23 cellular contexts compared by ENCODE assay signal in the genomic region with DNA sequence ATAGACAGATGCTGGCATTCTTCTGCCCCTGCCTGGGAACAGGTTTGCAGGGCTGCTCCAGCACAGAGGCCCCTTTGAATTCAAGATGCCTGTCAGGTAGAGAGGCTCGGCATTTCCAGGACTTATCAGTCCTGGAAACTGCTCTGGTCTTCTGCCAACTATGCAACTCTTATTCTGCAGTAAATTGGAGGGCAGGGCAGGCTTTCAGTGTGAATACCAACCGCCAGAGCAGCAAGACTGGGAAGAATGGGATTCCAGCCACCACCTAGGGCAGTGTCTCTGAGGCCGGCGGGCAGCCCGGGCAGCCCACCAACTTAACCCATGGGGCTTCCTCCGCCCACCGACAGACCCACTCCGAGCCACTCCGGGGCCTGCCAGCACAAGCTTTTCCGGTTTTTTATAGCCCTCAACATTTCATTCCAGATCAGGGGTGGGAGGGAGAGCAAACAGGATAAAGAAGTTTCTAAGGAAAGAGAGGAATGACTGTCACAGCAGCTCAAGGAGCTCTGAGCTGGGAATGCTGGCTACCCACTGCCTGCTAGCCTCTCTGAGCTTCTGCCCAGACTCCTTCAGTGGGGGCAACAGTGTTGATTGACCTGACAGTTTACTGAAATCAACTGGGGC.
A peak's percentile ranks its signal among the peaks of the same experiment; 100 is the strongest.
DNase-seq lines count a peak whose midpoint lies in the region; ATAC-seq and TF ChIP-seq lines count a peak whose summit lies in the region.
"Had no signal": no experiment of that assay in that cellular context is flagged by ENCODE, and none has a peak within 500 bp of the region (broad histone marks: within the 10 kb centered on the region; RNA-seq: fewer than 3 reads in every experiment).

No MANE protein-coding gene starts in this region.

- no peak overlapping the region for H3K4me3 Mint-ChIP-seq in natural killer cell
- no peak overlapping the region for H3K4me3 Mint-ChIP-seq in activated CD4-positive, alpha-beta T cell treated with anti-CD3 and anti-CD28 coated beads, Interleukin-2, amount 10 ng/mL, durations not matched to agents 24 days and 14 days
- H3K4me3 Mint-ChIP-seq: activated T-cell treated with anti-CD3 and anti-CD28 coated beads, Interleukin-2, amount 50 U/mL, for 4 hours; CD4-positive, CD25-positive, alpha-beta regulatory T cell; effector memory CD8-positive, alpha-beta T cell; memory B cell; natural killer cell treated with Interleukin-12 subunit alpha and Interleukin-12 subunit beta and Interleukin-15 and Interleukin-18, amount 100 ng/mL, for 72 hours had no signal

- H3K36me3 Mint-ChIP-seq in natural killer cell, result no peaks in the 10 kb centered on the region
- H3K36me3 Mint-ChIP-seq in activated CD4-positive, alpha-beta T cell treated with anti-CD3 and anti-CD28 coated beads, Interleukin-2, amount 10 ng/mL, durations not matched to agents 24 days and 14 days (ENCODE audit: low read depth), result no peaks in the 10 kb centered on the region
- H3K36me3 Mint-ChIP-seq: CD4-positive, CD25-positive, alpha-beta regulatory T cell; memory B cell; natural killer cell treated with Interleukin-12 subunit alpha and Interleukin-12 subunit beta and Interleukin-15 and Interleukin-18, amount 100 ng/mL, for 72 hours had no signal

- no peaks in the 10 kb centered on the region for H3K4me1 ChIP-seq in left lung
- peaks cover 12 to 39% of the 10 kb centered on the region in 2 donors for H3K4me1 ChIP-seq in thoracic aorta (ENCODE audit: control insufficient read depth in 1 of 2, low read depth in 2 of 2)
- H3K4me1 ChIP-seq: gastrocnemius medialis had no signal

- in situ Hi-C loops in astrocyte of the spinal cord (cut with HindIII; ENCODE audit: low sequenced_read_pairs), result no loop called here
- in situ Hi-C loops in GM13976 (cut with MboI; ENCODE audit: low sequenced_read_pairs, unreplicated experiment), result no loop called here

- H3K27me3 ChIP-seq in MG63, result no peaks in the 10 kb centered on the region
- H3K27me3 ChIP-seq in left lung, result peaks cover 0 to 3% of the 10 kb centered on the region in 2 donors
- H3K27me3 ChIP-seq in thoracic aorta (replicated peaks; ENCODE audit: insufficient read depth), result no peaks in the 10 kb centered on the region

- intact Hi-C loops in left lung (cut with DNase I), result no loop called here
- intact Hi-C loops in natural killer cell (cut with micrococcal nuclease), result no loop called here
- intact Hi-C loops in activated CD4-positive, alpha-beta T cell treated with anti-CD3 and anti-CD28 coated beads, Interleukin-2, amount 10 ng/mL, durations not matched to agents 24 days and 14 days (cut with micrococcal nuclease), result no loop called here

- no peak overlapping the region for H3K27ac Mint-ChIP-seq in natural killer cell
- H3K27ac Mint-ChIP-seq in activated CD4-positive, alpha-beta T cell treated with anti-CD3 and anti-CD28 coated beads, Interleukin-2, amount 10 ng/mL, durations not matched to agents 24 days and 14 days, result no peak overlapping the region
- H3K27ac Mint-ChIP-seq: CD4-positive, CD25-positive, alpha-beta regulatory T cell; effector memory CD8-positive, alpha-beta T cell; memory B cell; natural killer cell treated with Interleukin-12 subunit alpha and Interleukin-12 subunit beta and Interleukin-15 and Interleukin-18, amount 100 ng/mL, for 72 hours had no signal

- no peaks in the 10 kb centered on the region for H3K9me3 Mint-ChIP-seq in natural killer cell
- H3K9me3 Mint-ChIP-seq in activated CD4-positive, alpha-beta T cell treated with anti-CD3 and anti-CD28 coated beads, Interleukin-2, amount 10 ng/mL, durations not matched to agents 24 days and 14 days, result no peaks in the 10 kb centered on the region
- H3K9me3 Mint-ChIP-seq: activated T-cell treated with anti-CD3 and anti-CD28 coated beads, Interleukin-2, amount 50 U/mL, for 4 hours; CD4-positive, CD25-positive, alpha-beta regulatory T cell; effector memory CD8-positive, alpha-beta T cell; memory B cell; natural killer cell treated with Interleukin-12 subunit alpha and Interleukin-12 subunit beta and Interleukin-15 and Interleukin-18, amount 100 ng/mL, for 72 hours had no signal

- no peak overlapping the region for H3K4me3 ChIP-seq in MG63
- H3K4me3 ChIP-seq in astrocyte of the spinal cord (ENCODE audit: low read depth, low read length), result no peak overlapping the region
- no peak overlapping the region for H3K4me3 ChIP-seq in left lung
- peak overlapping the region; percentile 15 for H3K4me3 ChIP-seq in thoracic aorta
- H3K4me3 ChIP-seq: gastrocnemius medialis had no signal

- H3K27me3 Mint-ChIP-seq in natural killer cell (ENCODE audit: low read depth in 2 of 2), result no peaks in the 10 kb centered on the region
- H3K27me3 Mint-ChIP-seq in activated CD4-positive, alpha-beta T cell treated with anti-CD3 and anti-CD28 coated beads, Interleukin-2, amount 10 ng/mL, durations not matched to agents 24 days and 14 days, result no peaks in the 10 kb centered on the region
- H3K27me3 Mint-ChIP-seq: CD4-positive, CD25-positive, alpha-beta regulatory T cell had no signal

- DNase-seq in MG63 (peak; percentile 6), astrocyte of the spinal cord (ENCODE audit: low read depth, low spot score) (peak; percentile 4), left lung (no peak), thoracic aorta (ENCODE audit: low spot score) (no peak), NCI-H2227 treated with DMSO at 0.1 percent for 48 hours (lab: John Stamatoyannopoulos, UW) (no peak), natural killer cell (no peak), GM13976 (ENCODE audit: low spot score) (no peak)
- no peak for DNase-seq in activated CD4-positive, alpha-beta T cell treated with anti-CD3 and anti-CD28 coated beads, Interleukin-2, amount 10 ng/mL, durations not matched to agents 24 days and 14 days
- DNase-seq: activated naive CD4-positive, alpha-beta T cell treated with anti-CD3 and anti-CD28 coated beads, Interleukin-2, amount 50 U/mL, for 16 hours; activated T-cell treated with anti-CD3 and anti-CD28 coated beads, Interleukin-2, amount 50 U/mL, for 4 hours; CD4-positive, CD25-positive, alpha-beta regulatory T cell; effector memory CD8-positive, alpha-beta T cell; gastrocnemius medialis; GDM1; H7; kidney; MM.1S; NCI-H1436 treated with DMSO at 0.1 percent for 48 hours; NCI-H82; T-helper 1 cell had no signal

- peak; percentile 66 for ATAC-seq in left lung
- no peak for ATAC-seq in thoracic aorta (ENCODE audit: insufficient number of reproducible peaks, low FRiP score, low read depth)
- no peak for ATAC-seq in natural killer cell
- ATAC-seq: activated T-cell treated with anti-CD3 and anti-CD28 coated beads, Interleukin-2, amount 50 U/mL, for 4 hours; effector memory CD8-positive, alpha-beta T cell; esophagus mucosa; gastrocnemius medialis; natural killer cell treated with Interleukin-12 subunit alpha and Interleukin-12 subunit beta and Interleukin-15 and Interleukin-18, amount 100 ng/mL, for 72 hours had no signal

- no peaks in the 10 kb centered on the region for H3K36me3 ChIP-seq in MG63
- no peaks in the 10 kb centered on the region for H3K36me3 ChIP-seq in left lung
- H3K36me3 ChIP-seq in thoracic aorta, result no peaks in the 10 kb centered on the region
- H3K36me3 ChIP-seq: gastrocnemius medialis had no signal

- no peaks in the 10 kb centered on the region for H3K9me3 ChIP-seq in MG63
- H3K9me3 ChIP-seq in left lung, result no peaks in the 10 kb centered on the region
- H3K9me3 ChIP-seq in thoracic aorta, result no peaks in the 10 kb centered on the region
- H3K9me3 ChIP-seq: gastrocnemius medialis had no signal

- no peak for TF ChIP-seq CTCF in astrocyte of the spinal cord (IDR thresholded peaks at IDR 0.05; ENCODE audit: low read depth, low read length)
- TF ChIP-seq CTCF in left lung (IDR thresholded peaks at IDR 0.05), result no peak
- TF ChIP-seq CTCF in thoracic aorta (IDR thresholded peaks at IDR 0.05), result no peak
- no peak for TF ChIP-seq CTCF in natural killer cell (IDR thresholded peaks at IDR 0.05)
- no peak for TF ChIP-seq CTCF in GM13976 (IDR thresholded peaks at IDR 0.05; ENCODE audit: borderline replicate concordance, control extremely low read depth, extremely low read depth, insufficient read depth, missing control alignments)

- H3K4me1 Mint-ChIP-seq in natural killer cell, result no peaks in the 10 kb centered on the region
- H3K4me1 Mint-ChIP-seq in activated CD4-positive, alpha-beta T cell treated with anti-CD3 and anti-CD28 coated beads, Interleukin-2, amount 10 ng/mL, durations not matched to agents 24 days and 14 days, result no peaks in the 10 kb centered on the region
- H3K4me1 Mint-ChIP-seq: CD4-positive, CD25-positive, alpha-beta regulatory T cell; memory B cell had no signal

- H3K27ac ChIP-seq in left lung (no peak overlapping the region), thoracic aorta (peak overlapping the region; percentile 44 to 70)
- H3K27ac ChIP-seq: gastrocnemius medialis had no signal

Comparison
In these comparisons a context has a peak if more than half of its experiments do, and no peak if none do; other contexts are left out.
1. DNase-seq: peak in MG63 (single experiment) and astrocyte of the spinal cord (single experiment); none in left lung (0 of 2), thoracic aorta (single experiment), NCI-H2227 treated with DMSO at 0.1 percent for 48 hours (single experiment), natural killer cell (single experiment), GM13976 (single experiment) and activated CD4-positive, alpha-beta T cell treated with anti-CD3 and anti-CD28 coated beads, Interleukin-2, amount 10 ng/mL, durations not matched to agents 24 days and 14 days (single experiment).
2. H3K27ac ChIP-seq: peak in thoracic aorta (2 of 2); none in left lung (0 of 2).